10 cellular contexts compared by ENCODE assay signal in genomic region chr10:11609492-11610093, GRCh38. TPM values are rescaled to one million over a fixed set of nuclear protein-coding genes. Genes with fewer than 3 reads are reported as not detected.
DNase-seq lines count a peak whose midpoint lies in the region; ATAC-seq and TF ChIP-seq lines count a peak whose summit lies in the region.
"Had no signal": no experiment of that assay in that cellular context is flagged by ENCODE, and none has a peak within 500 bp of the region (broad histone marks: within the 10 kb centered on the region; RNA-seq: fewer than 3 reads in every experiment).

No MANE protein-coding gene starts in this region.

- H3K4me1 ChIP-seq in CD8-positive, alpha-beta memory T cell (ENCODE audit: insufficient read depth, low read length), result peaks cover 6% of the 10 kb centered on the region
- H3K4me1 ChIP-seq in GM23248 (ENCODE audit: insufficient read depth) (peaks cover 9% of the 10 kb centered on the region), mesendoderm (ENCODE audit: control insufficient read depth, low read depth, low read length) (peaks cover 4% of the 10 kb centered on the region)

- no peak overlapping the region for H4K8ac ChIP-seq in mesendoderm (ENCODE audit: low read depth, low read length)

- no peak overlapping the region for H2AK5ac ChIP-seq in mesendoderm (ENCODE audit: low read length)

- H3K4ac ChIP-seq in mesendoderm (ENCODE audit: low read depth, low read length), result peak overlapping the region; percentile 7

- CTCF ChIA-PET in CD8-positive, alpha-beta memory T cell (lab: Charles Lee), result no interaction called here
- CTCF ChIA-PET in WTC11 (lab: Charles Lee), result interaction anchor here (0.6 to 1.2 kb wide), 2 partner anchors 21 to 76 kb away, joined by 4 read pairs; no protein-coding TSS in a partner anchor

- H3K56ac ChIP-seq in mesendoderm (ENCODE audit: low read length), result no peak overlapping the region

- no peak overlapping the region for H2AFZ ChIP-seq in GM23248

- H2BK120ac ChIP-seq in mesendoderm (ENCODE audit: low read depth, low read length), result no peak overlapping the region

- H3K27me3 Mint-ChIP-seq in CD8-positive, alpha-beta memory T cell, result peaks cover 12 to 14% of the 10 kb centered on the region in 2 donors
- no peaks in the 10 kb centered on the region; the same call in 1 of the 2 replicates for H3K27me3 Mint-ChIP-seq in WTC11 (ENCODE audit: low read depth)

- no peak overlapping the region for H2BK5ac ChIP-seq in mesendoderm (ENCODE audit: low read length)

- H3F3A ChIP-seq in GM23248 (ENCODE audit: insufficient read depth), result peaks cover 33% of the 10 kb centered on the region

- no peaks in the 10 kb centered on the region for H3K9me3 ChIP-seq in CD8-positive, alpha-beta memory T cell (ENCODE audit: low read length)
- H3K9me3 ChIP-seq in GM23248 (ENCODE audit: low read depth), result no peaks in the 10 kb centered on the region

- H3K79me2 ChIP-seq in GM23248 (ENCODE audit: insufficient read depth) (peaks cover 50% of the 10 kb centered on the region), mesendoderm (ENCODE audit: control insufficient read depth, insufficient read depth, low read length) (peaks cover 27% of the 10 kb centered on the region)

- no peaks in the 10 kb centered on the region for H3K36me3 ChIP-seq in CD8-positive, alpha-beta memory T cell (ENCODE audit: insufficient read depth, low read length)
- no peaks in the 10 kb centered on the region for H3K36me3 ChIP-seq in GM23248 (ENCODE audit: low read depth)
- no peaks in the 10 kb centered on the region for H3K36me3 ChIP-seq in mesendoderm (ENCODE audit: control insufficient read depth, insufficient read depth, low read length)

- no peaks in the 10 kb centered on the region for H4K20me1 ChIP-seq in GM23248 (ENCODE audit: insufficient read depth)

- no peak overlapping the region for H2BK15ac ChIP-seq in mesendoderm (replicated peaks; ENCODE audit: low read depth)

- peaks cover 0 to 4% (median 0%) of the 10 kb centered on the region in 3 donors for H3K36me3 Mint-ChIP-seq in CD8-positive, alpha-beta memory T cell
- 0 out of 2 replicates have a peak, but pooled peaks cover 12% of the 10 kb centered on the region for H3K36me3 Mint-ChIP-seq in WTC11

- H3K27ac Mint-ChIP-seq in CD8-positive, alpha-beta memory T cell, result peak overlapping the region in 2 of 8 donors; percentile 30 to 72
- peak overlapping the region; percentile 74 for H3K27ac Mint-ChIP-seq in WTC11

- POLR2A ChIA-PET in CD8-positive, alpha-beta memory T cell (lab: Charles Lee), result no interaction called here
- POLR2A ChIA-PET in WTC11 (lab: Charles Lee), result no interaction called here

- H3K9me3 Mint-ChIP-seq in CD8-positive, alpha-beta memory T cell, result no peaks in the 10 kb centered on the region
- H3K9me3 Mint-ChIP-seq in WTC11, result peaks cover 14% of the 10 kb centered on the region

- no peak overlapping the region for H3K18ac ChIP-seq in mesendoderm (ENCODE audit: low read length)

- H3K27ac ChIP-seq in CD8-positive, alpha-beta memory T cell (ENCODE audit: low read depth, low read length), result peak overlapping the region; percentile 55
- H3K27ac ChIP-seq in GM23248, result no peak overlapping the region
- H3K27ac ChIP-seq in mesendoderm (ENCODE audit: low read depth, low read length), result no peak overlapping the region

- peak overlapping the region; percentile 74; the same call in 1 of the 2 replicates for H3K9ac ChIP-seq in GM23248
- H3K9ac ChIP-seq in mesendoderm (ENCODE audit: low read length), result no peak overlapping the region

- no peaks in the 10 kb centered on the region for H3K9me2 ChIP-seq in GM23248 (ENCODE audit: insufficient read depth)

- peaks cover 12 to 69% (median 54%) of the 10 kb centered on the region in 3 donors for H3K4me1 Mint-ChIP-seq in CD8-positive, alpha-beta memory T cell
- peaks cover 37% of the 10 kb centered on the region for H3K4me1 Mint-ChIP-seq in WTC11

- H3K4me2 ChIP-seq in GM23248 (ENCODE audit: unreplicated experiment) (peak overlapping the region; percentile 96), mesendoderm (ENCODE audit: low read length) (no peak overlapping the region)

- DNase-seq in CD8-positive, alpha-beta memory T cell, result no peak
- DNase-seq in GM23248 (no peak), WTC11 (ENCODE audit: low spot score) (no peak), mesendoderm (peak; percentile 40), Kasumi-1 (lab: John Stamatoyannopoulos, UW) (no peak), SIG-M5 (lab: John Stamatoyannopoulos, UW) (no peak), NCI-H2171 (lab: John Stamatoyannopoulos, UW) (no peak), NCI-H524 treated with DMSO at 0.1 percent for 48 hours (lab: John Stamatoyannopoulos, UW) (no peak)
- DNase-seq: activated CD4-positive, CD25-positive, alpha-beta regulatory T cell treated with anti-CD3 and anti-CD28 coated beads, Interleukin-2, amount 50 U/mL, for 72 hours had no signal

- WGBS in GM23248 (ENCODE audit: low coverage in 1 of 2, low lambda C conversion rate in 2 of 2, missing lambda C conversion rate in 2 of 2), 2 experiments, result 86 to 89% methylated on average over 3 of the region's 3 CpGs
- 100% methylated on average over 2 of the region's 3 CpGs for WGBS in mesendoderm (ENCODE audit: extremely low coverage, insufficient coverage, low lambda C conversion rate)

- H3K79me1 ChIP-seq in mesendoderm (ENCODE audit: low read length), result peaks cover 2% of the 10 kb centered on the region

- ATAC-seq in WTC11, result no peak

- H3K4me3 Mint-ChIP-seq in CD8-positive, alpha-beta memory T cell, result peak overlapping the region in 5 of 7 donors; percentile 4 to 79 (median 45)
- H3K4me3 Mint-ChIP-seq in WTC11, result peak overlapping the region; percentile 53

- H3K4me3 ChIP-seq in CD8-positive, alpha-beta memory T cell (ENCODE audit: low read length), result no peak overlapping the region
- H3K4me3 ChIP-seq in GM23248 (peak overlapping the region; percentile 89), mesendoderm (ENCODE audit: low read length) (no peak overlapping the region)
- H3K4me3 ChIP-seq: lung had no signal

- H3K23ac ChIP-seq in mesendoderm (ENCODE audit: low read length), result no peak overlapping the region

- in situ Hi-C loops in GM23248 (cut with MboI), result no loop called here

- H3K27me3 ChIP-seq in CD8-positive, alpha-beta memory T cell (ENCODE audit: insufficient read depth, low read length, poor library complexity, severe bottlenecking), result no peaks in the 10 kb centered on the region
- H3K27me3 ChIP-seq in GM23248 (replicated peaks; ENCODE audit: insufficient read depth) (no peaks in the 10 kb centered on the region), mesendoderm (ENCODE audit: insufficient read depth, low read length, poor library complexity) (no peaks in the 10 kb centered on the region)

- TF ChIP-seq CTCF in WTC11 (IDR thresholded peaks at IDR 0.05), result no peak

- H4K5ac ChIP-seq in mesendoderm (ENCODE audit: low read length), result no peak overlapping the region

TF ChIP-seq in WTC11, 78 proteins besides CTCF, POLR2A, EP300 and RAD21:
- TF ChIP-seq, protein P1, sequence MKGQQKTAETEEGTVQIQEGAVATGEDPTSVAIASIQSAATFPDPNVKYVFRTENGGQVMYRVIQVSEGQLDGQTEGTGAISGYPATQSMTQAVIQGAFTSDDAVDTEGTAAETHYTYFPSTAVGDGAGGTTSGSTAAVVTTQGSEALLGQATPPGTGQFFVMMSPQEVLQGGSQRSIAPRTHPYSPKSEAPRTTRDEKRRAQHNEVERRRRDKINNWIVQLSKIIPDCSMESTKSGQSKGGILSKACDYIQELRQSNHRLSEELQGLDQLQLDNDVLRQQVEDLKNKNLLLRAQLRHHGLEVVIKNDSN (CRISPR knock-in tag; IDR thresholded peaks at IDR 0.05), result no peak
- no peak for TF ChIP-seq HMGA2 (CRISPR knock-in tag; IDR thresholded peaks at IDR 0.05)
- no peak for TF ChIP-seq TP53 (CRISPR knock-in tag; IDR thresholded peaks at IDR 0.05)
- TF ChIP-seq JAZF1 (CRISPR knock-in tag; IDR thresholded peaks at IDR 0.05), result no peak
- no peak for TF ChIP-seq TEAD1 (CRISPR knock-in tag; IDR thresholded peaks at IDR 0.05)
- no peak for TF ChIP-seq GTF2I (CRISPR knock-in tag; conservative IDR thresholded peaks at IDR 0.05)
- TF ChIP-seq STAT6 (CRISPR knock-in tag; conservative IDR thresholded peaks at IDR 0.05; ENCODE audit: low read depth), result no peak

RNA-seq across cellular contexts. Expression of gene USP6NL, which starts 1.9 kb away (rescaled TPM):
- total RNA-seq in CD8-positive, alpha-beta memory T cell, result 1 to 10 TPM; 1.9 to 3.2 TPM
- polyA plus RNA-seq in CD8-positive, alpha-beta memory T cell, result 1.3 TPM
- total RNA-seq in GM23248 (2014; rRNA removed; shearing (Covaris generic)), result 7.3 and 9.2 TPM in 2 replicates
- 4.4 and 4.8 TPM in 2 replicates for polyA plus RNA-seq in GM23248 (2016; fragmentation: Nextera tagmentation; extraction: Ambion mirVana)
- 19.5 to 21.4 TPM (median 20.1 TPM) in 3 replicates for total RNA-seq in WTC11 (2021)
- polyA plus RNA-seq in mesendoderm (2013, experiment 1 of 2), result 19.8 TPM
- polyA plus RNA-seq in mesendoderm (2013, experiment 2 of 2), result 19.1 TPM
